Comparison of ENCODE assay signal across 8 cellular contexts in genomic region chr22:20982563-20982882, GRCh38.
DNase-seq lines count a peak whose midpoint lies in the region; ATAC-seq lines count a peak whose summit lies in the region.

No MANE protein-coding gene starts in this region.

- H3K36me3 ChIP-seq in mucosa of rectum (ENCODE audit: control insufficient read depth in 2 of 2, insufficient read depth in 2 of 2, low read length in 2 of 2), result peaks cover 5 to 15% of the 10 kb centered on the region in 2 donors

- H3K9me3 ChIP-seq in mucosa of rectum (ENCODE audit: control insufficient read depth in 2 of 2, low read length in 2 of 2), result no peaks in the 10 kb centered on the region

- ATAC-seq in GM18867 (IDR thresholded peaks at IDR 0.05; ENCODE audit: unreplicated experiment) (peak; percentile 23), HG03457 (IDR thresholded peaks at IDR 0.05; ENCODE audit: unreplicated experiment) (peak; percentile 14), HG02870 (IDR thresholded peaks at IDR 0.05; ENCODE audit: unreplicated experiment) (no peak)

- DNase-seq in caudate nucleus (lab: John Stamatoyannopoulos, UW) (no peak), AG08396 (ENCODE audit: low spot score) (no peak), dedifferentiated amniotic fluid mesenchymal stem cell (ENCODE audit: extremely low spot score) (no peak), activated gamma-delta T cell (lab: John Stamatoyannopoulos, UW) (no peak)

- H3K4me3 ChIP-seq in mucosa of rectum (ENCODE audit: low read length in 2 of 2), result peak overlapping the region; percentile 81 to 86

- H3K4me1 ChIP-seq in mucosa of rectum (ENCODE audit: control insufficient read depth in 2 of 2, insufficient read depth in 2 of 2, low read length in 2 of 2), result peaks cover 25 to 34% of the 10 kb centered on the region in 2 donors

- peak overlapping the region; percentile 66 to 88 for H3K9ac ChIP-seq in mucosa of rectum (ENCODE audit: low read depth in 1 of 2, low read length in 2 of 2)

- H3K27ac ChIP-seq in caudate nucleus (ENCODE audit: low read depth, low read length) (peak overlapping the region; percentile 72), mucosa of rectum (ENCODE audit: low read depth in 2 of 2, low read length in 2 of 2) (peak overlapping the region; percentile 86)

- no peaks in the 10 kb centered on the region for H3K27me3 ChIP-seq in mucosa of rectum (ENCODE audit: control insufficient read depth in 2 of 2, insufficient read depth in 2 of 2, low read length in 2 of 2)
